10 cellular contexts compared by ENCODE assay signal in genomic region chr19:58218899-58219298, GRCh38. TPM values are rescaled to one million over a fixed set of nuclear protein-coding genes. Genes with fewer than 3 reads are reported as not detected.
A peak's percentile ranks its signal among the peaks of the same experiment; 100 is the strongest.
DNase-seq lines count a peak whose midpoint lies in the region; ATAC-seq and TF ChIP-seq lines count a peak whose summit lies in the region.
"Had no signal": no experiment of that assay in that cellular context is flagged by ENCODE, and none has a peak within 500 bp of the region (broad histone marks: within the 10 kb centered on the region; RNA-seq: fewer than 3 reads in every experiment).

No MANE protein-coding gene starts in this region.

- H2BK5ac ChIP-seq in neuronal stem cell (ENCODE audit: low read length), result no peak overlapping the region

- H2AK5ac ChIP-seq in neuronal stem cell (ENCODE audit: low read depth, low read length), result no peak overlapping the region

- POLR2A ChIA-PET in CD4-positive, alpha-beta memory T cell (lab: Charles Lee; ENCODE audit: partially characterized antibody), result no interaction called here
- POLR2A ChIA-PET in HCT116 (lab: Charles Lee), result interaction anchor here (0.6 kb wide), 1 partner anchor 36 kb away, joined by 5 read pairs; no protein-coding TSS in a partner anchor
- POLR2A ChIA-PET in WTC11 (lab: Charles Lee), result no interaction called here

- TF ChIP-seq RAD21 in HCT116 (IDR thresholded peaks at IDR 0.05; ENCODE audit: low read depth), result peak; percentile 62

- RAD21 ChIA-PET in HCT116 (lab: Charles Lee; ENCODE audit: low non-redundant PET in 1 of 2, low total read pairs in 2 of 2, uncharacterized antibody in 2 of 2, unreplicated experiment in 2 of 2), result interaction anchor here (0.7 kb wide), 2 partner anchors 133 to 295 kb away, joined by 3 to 10 read pairs; no protein-coding TSS in a partner anchor

- BruUV-seq in HCT116 (replicated peaks; lab: Mats Ljungman, UMichigan), result no TSS peak

- peaks cover 0 to 68% (median 49%) of the 10 kb centered on the region in 8 donors for H3K9me3 Mint-ChIP-seq in CD4-positive, alpha-beta memory T cell
- H3K9me3 Mint-ChIP-seq in WTC11, result 0 out of 2 replicates have a peak, but pooled peaks cover 4% of the 10 kb centered on the region

- CTCF ChIA-PET in CD4-positive, alpha-beta memory T cell (lab: Charles Lee; ENCODE audit: partially characterized antibody), result no interaction called here
- CTCF ChIA-PET in HCT116 (lab: Charles Lee), result interaction anchor here (0.6 to 1.0 kb wide), 5 partner anchors 9 to 301 kb away, joined by 3 to 4 read pairs (median 3); partner anchors contain the start of genes ZBTB45, ZNF274 and ZNF497
- CTCF ChIA-PET in WTC11 (lab: Charles Lee), result interaction anchor here (0.6 to 3.0 kb wide), 19 partner anchors 9 to 1850 kb away, joined by 3 to 13 read pairs (median 4); partner anchors contain the start of genes ZNF497, ZNF544, ZNF8 and ZSCAN22

- H3K36me3 ChIP-seq in CD4-positive, alpha-beta memory T cell (ENCODE audit: insufficient read depth, low read length), result no peaks in the 10 kb centered on the region
- H3K36me3 ChIP-seq in HCT116 (ENCODE audit: control insufficient read depth in 1 of 2, insufficient read depth in 2 of 2, low read length in 2 of 2) (no peaks in the 10 kb centered on the region), neuronal stem cell (replicated peaks in 1 of 2; ENCODE audit: control insufficient read depth in 2 of 2, insufficient read depth in 2 of 2, low read length in 2 of 2) (peaks cover 1 to 6% of the 10 kb centered on the region in 2 donors)

- H3K9ac ChIP-seq in HCT116 (ENCODE audit: low read length), result no peak overlapping the region
- H3K9ac ChIP-seq in neuronal stem cell (ENCODE audit: low read depth, low read length, poor library complexity), result no peak overlapping the region

- no peaks in the 10 kb centered on the region for H3K79me2 ChIP-seq in HCT116 (ENCODE audit: insufficient read depth, low read length)

- H2AFZ ChIP-seq in HCT116 (ENCODE audit: low read depth, low read length, poor library complexity, severe bottlenecking) (peak overlapping the region; percentile 45), neuronal stem cell (ENCODE audit: low read length) (no peak overlapping the region)

- intact Hi-C loops in CD4-positive, alpha-beta memory T cell (cut with micrococcal nuclease), result loop anchor here (2.0 kb wide), 1 partner anchor 92 kb away; no protein-coding TSS in a partner anchor
- intact Hi-C loops in HCT116 (cut with micrococcal nuclease), result loop anchor here (5.0 kb wide), 1 partner anchor 298 kb away; the partner anchor contains the start of gene ZBTB45

- no peak overlapping the region for H3K18ac ChIP-seq in neuronal stem cell (ENCODE audit: low read length)

- H3K9me3 ChIP-seq in CD4-positive, alpha-beta memory T cell (ENCODE audit: control insufficient read depth in 1 of 2, low read length in 2 of 2), result peaks cover under 1 to 30% of the 10 kb centered on the region in 2 donors
- H3K9me3 ChIP-seq in HCT116 (ENCODE audit: control insufficient read depth in 1 of 2, insufficient read depth in 1 of 2, low read depth in 1 of 2, low read length in 2 of 2), result peaks cover 17 to 20% of the 10 kb centered on the region in 2 experiments; a peak in 2 of 4 replicates
- peaks cover 22 to 47% of the 10 kb centered on the region in 2 donors for H3K9me3 ChIP-seq in neuronal stem cell (replicated peaks in 1 of 2; ENCODE audit: control insufficient read depth in 2 of 2, insufficient read depth in 1 of 2, low read depth in 1 of 2, low read length in 2 of 2)

- H3K27me3 ChIP-seq in CD4-positive, alpha-beta memory T cell (ENCODE audit: insufficient read depth, low read length), result no peaks in the 10 kb centered on the region
- H3K27me3 ChIP-seq in HCT116 (ENCODE audit: insufficient read depth, low read length) (no peaks in the 10 kb centered on the region), neuronal stem cell (ENCODE audit: control insufficient read depth in 3 of 3, insufficient read depth in 3 of 3, low read depth in 1 of 3, low read length in 3 of 3) (peaks cover 0 to 2% (median 0%) of the 10 kb centered on the region in 3 experiments)

- no peak overlapping the region for H3K4me3 Mint-ChIP-seq in CD4-positive, alpha-beta memory T cell
- no peak overlapping the region for H3K4me3 Mint-ChIP-seq in WTC11
- H3K4me3 Mint-ChIP-seq: activated naive CD8-positive, alpha-beta T cell had no signal

- ATAC-seq in HCT116, result peak; percentile 91
- peak; percentile 63 for ATAC-seq in WTC11
- no peak for ATAC-seq in GM18505 (IDR thresholded peaks at IDR 0.05; ENCODE audit: unreplicated experiment)
- no peak for ATAC-seq in GM18873 (IDR thresholded peaks at IDR 0.05; ENCODE audit: low FRiP score, unreplicated experiment)

- H2BK15ac ChIP-seq in neuronal stem cell (ENCODE audit: low read length), result no peak overlapping the region

- no peak overlapping the region for H4K91ac ChIP-seq in neuronal stem cell (ENCODE audit: low read depth, low read length, poor library complexity)

- WGBS in neuronal stem cell (ENCODE audit: extremely low coverage in 2 of 2, insufficient read length in 2 of 2, insufficient replicate concordance in 1 of 2), 2 donors, result no CpG with 5 or more reads among the region's 9 CpGs

- H3K27me3 Mint-ChIP-seq in CD4-positive, alpha-beta memory T cell, result no peaks in the 10 kb centered on the region
- H3K27me3 Mint-ChIP-seq in WTC11 (ENCODE audit: low read depth), result peaks cover 8% of the 10 kb centered on the region
- H3K27me3 Mint-ChIP-seq: activated naive CD8-positive, alpha-beta T cell had no signal

- H3K4me3 ChIP-seq in CD4-positive, alpha-beta memory T cell (ENCODE audit: low read length in 2 of 2), result no peak overlapping the region
- no peak overlapping the region for H3K4me3 ChIP-seq in HCT116 (replicated peaks in 1 of 2; ENCODE audit: low read depth in 1 of 2, low read length in 2 of 2)
- H3K4me3 ChIP-seq in neuronal stem cell (ENCODE audit: low read length in 2 of 2), result no peak overlapping the region

- no peak overlapping the region for H3K23ac ChIP-seq in neuronal stem cell (ENCODE audit: low read depth, low read length, poor library complexity)

- no peaks in the 10 kb centered on the region for H3K4me1 Mint-ChIP-seq in CD4-positive, alpha-beta memory T cell
- no peaks in the 10 kb centered on the region for H3K4me1 Mint-ChIP-seq in WTC11

- DNase-seq in CD4-positive, alpha-beta memory T cell, result peak in 3 of 5 donors; percentile 36 to 43 (median 40)
- peak; percentile 40 for DNase-seq in HCT116 (ENCODE audit: low read depth, low spot score)
- DNase-seq in WTC11 (ENCODE audit: low spot score), result peak; percentile 61
- peak; percentile 39 for DNase-seq in iPS-NIHi7 (ENCODE audit: extremely low spot score)
- no peak for DNase-seq in NCI-H510A treated with DMSO at 0.1 percent for 48 hours (lab: John Stamatoyannopoulos, UW)
- DNase-seq in neuronal stem cell (ENCODE audit: low spot score), result no peak
- DNase-seq: IMR-90 had no signal

- peaks cover 2 to 5% of the 10 kb centered on the region in 2 donors for H3K36me3 Mint-ChIP-seq in CD4-positive, alpha-beta memory T cell
- H3K36me3 Mint-ChIP-seq in WTC11, result peaks cover 5% of the 10 kb centered on the region; the same call in 1 of the 2 replicates

- H3K9me2 ChIP-seq in HCT116 (ENCODE audit: insufficient read depth), result no peaks in the 10 kb centered on the region

- H3K27ac ChIP-seq in CD4-positive, alpha-beta memory T cell (ENCODE audit: low read depth, low read length), result no peak overlapping the region
- H3K27ac ChIP-seq in HCT116 (ENCODE audit: low read depth, low read length) (no peak overlapping the region), neuronal stem cell (replicated peaks; ENCODE audit: low read length) (no peak overlapping the region)

- no peaks in the 10 kb centered on the region for H3K79me1 ChIP-seq in neuronal stem cell (ENCODE audit: low read depth, low read length)

- no peaks in the 10 kb centered on the region for H4K20me1 ChIP-seq in HCT116 (ENCODE audit: insufficient read depth)

- H3K14ac ChIP-seq in neuronal stem cell (ENCODE audit: low read length), result no peak overlapping the region

- TF ChIP-seq CTCF in HCT116 (IDR thresholded peaks at IDR 0.05 in 2 of 3, conservative IDR thresholded peaks at IDR 0.05 in 1 of 3; ENCODE audit: borderline replicate concordance in 1 of 3, insufficient read depth in 1 of 3, low read depth in 2 of 3, low read length in 2 of 3) (peak; percentile 16 to 58 (median 36); a peak in 5 of 6 replicates), WTC11 (IDR thresholded peaks at IDR 0.05) (peak; percentile 59)

- no peak overlapping the region for H3K27ac Mint-ChIP-seq in CD4-positive, alpha-beta memory T cell
- H3K27ac Mint-ChIP-seq in WTC11, result no peak overlapping the region
- H3K27ac Mint-ChIP-seq: activated naive CD8-positive, alpha-beta T cell had no signal

- H3K4ac ChIP-seq in neuronal stem cell (ENCODE audit: low read length), result no peak overlapping the region

- H2BK120ac ChIP-seq in neuronal stem cell (ENCODE audit: low read depth, low read length), result no peak overlapping the region

- H3K4me2 ChIP-seq in HCT116 (ENCODE audit: low read length) (no peak overlapping the region), neuronal stem cell (ENCODE audit: insufficient read depth, low read length, poor library complexity, severe bottlenecking) (no peak overlapping the region)

- H3K4me1 ChIP-seq in CD4-positive, alpha-beta memory T cell (ENCODE audit: insufficient read depth, low read length), result no peaks in the 10 kb centered on the region
- no peaks in the 10 kb centered on the region for H3K4me1 ChIP-seq in HCT116 (ENCODE audit: control insufficient read depth in 1 of 2, insufficient read depth in 2 of 2, low read length in 2 of 2)
- H3K4me1 ChIP-seq in neuronal stem cell (ENCODE audit: control insufficient read depth in 2 of 2, insufficient read depth in 1 of 2, low read depth in 1 of 2, low read length in 2 of 2), result no peaks in the 10 kb centered on the region

- TF ChIP-seq POLR2A in HCT116 (IDR thresholded peaks at IDR 0.05; ENCODE audit: borderline replicate concordance, extremely low read depth, insufficient read depth, insufficient read length), result no peak
- no peak for TF ChIP-seq POLR2A in GM18505 (IDR thresholded peaks at IDR 0.05; ENCODE audit: borderline replicate concordance, extremely low read depth, insufficient read depth, insufficient read length)

- no peak overlapping the region for H2BK12ac ChIP-seq in neuronal stem cell (ENCODE audit: low read length)

- H4K8ac ChIP-seq in neuronal stem cell (ENCODE audit: low read depth, low read length), result no peak overlapping the region

RNA-seq across cellular contexts. Expression of gene ZNF544, which starts 9.8 kb away (rescaled TPM):
- 10 to 100 TPM; 63.3 to 67.6 TPM for total RNA-seq in CD4-positive, alpha-beta memory T cell
- 10 to 100 TPM; 13.7 to 23.0 TPM for polyA plus RNA-seq in CD4-positive, alpha-beta memory T cell
- total RNA-seq in HCT116 (2021; ENCODE audit: unreplicated experiment), result 46.3 TPM
- 22.0 and 36.2 TPM in 2 replicates for polyA plus RNA-seq in HCT116 (2012)
- 52.8 to 63.8 TPM (median 59.2 TPM) in 3 replicates for total RNA-seq in WTC11 (2021)
- polyA plus RNA-seq in neuronal stem cell (2013, experiment 1 of 2), result 47.7 TPM
- polyA plus RNA-seq in neuronal stem cell (2013, experiment 2 of 2), result 47.3 TPM

RNA-seq across cellular contexts. Expression of gene ZNF274, which starts 36.0 kb away (rescaled TPM):
- 10 to 100 TPM; 76.5 to 77.1 TPM for total RNA-seq in CD4-positive, alpha-beta memory T cell
- polyA plus RNA-seq in CD4-positive, alpha-beta memory T cell, result 10 to 100 TPM; 26.8 to 35.2 TPM
- total RNA-seq in HCT116 (2021; ENCODE audit: unreplicated experiment) (7.8 TPM), WTC11 (2021) (25.4 to 28.8 TPM (median 27.5 TPM) in 3 replicates)
- polyA plus RNA-seq in HCT116 (2012), result 8.0 and 10.1 TPM in 2 replicates
- polyA plus RNA-seq in neuronal stem cell (2013, experiment 1 of 2), result 19.6 TPM
- 19.3 TPM for polyA plus RNA-seq in neuronal stem cell (2013, experiment 2 of 2)

RNA-seq across cellular contexts. Expression of gene ZNF8, which starts 59.9 kb away (rescaled TPM):
- 10 to 100 TPM in 1 of 2 experiments, 1 to 10 TPM in 1; 9.5 to 10.2 TPM for total RNA-seq in CD4-positive, alpha-beta memory T cell
- under 1 TPM; 0.63 to 0.94 TPM for polyA plus RNA-seq in CD4-positive, alpha-beta memory T cell
- total RNA-seq in HCT116 (2021; ENCODE audit: unreplicated experiment), result 6.4 TPM
- polyA plus RNA-seq in HCT116 (2012), result 2.6 and 3.4 TPM in 2 replicates
- total RNA-seq in WTC11 (2021), result 18.8 to 19.1 TPM (median 18.9 TPM) in 3 replicates
- polyA plus RNA-seq in neuronal stem cell (2013, experiment 1 of 2), result 9.0 TPM
- polyA plus RNA-seq in neuronal stem cell (2013, experiment 2 of 2), result 10.0 TPM

Comparison
In these comparisons a context has a peak if more than half of its experiments do, and no peak if none do; other contexts are left out.
1. DNase-seq: peak in CD4-positive, alpha-beta memory T cell (3 of 5), HCT116 (single experiment), WTC11 (single experiment) and iPS-NIHi7 (single experiment); none in NCI-H510A treated with DMSO at 0.1 percent for 48 hours (single experiment) and neuronal stem cell (single experiment).
2. ATAC-seq: peak in HCT116 (single experiment) and WTC11 (single experiment); none in GM18505 (single experiment) and GM18873 (single experiment).